33 cellular contexts compared by ENCODE assay signal in the genomic region with DNA sequence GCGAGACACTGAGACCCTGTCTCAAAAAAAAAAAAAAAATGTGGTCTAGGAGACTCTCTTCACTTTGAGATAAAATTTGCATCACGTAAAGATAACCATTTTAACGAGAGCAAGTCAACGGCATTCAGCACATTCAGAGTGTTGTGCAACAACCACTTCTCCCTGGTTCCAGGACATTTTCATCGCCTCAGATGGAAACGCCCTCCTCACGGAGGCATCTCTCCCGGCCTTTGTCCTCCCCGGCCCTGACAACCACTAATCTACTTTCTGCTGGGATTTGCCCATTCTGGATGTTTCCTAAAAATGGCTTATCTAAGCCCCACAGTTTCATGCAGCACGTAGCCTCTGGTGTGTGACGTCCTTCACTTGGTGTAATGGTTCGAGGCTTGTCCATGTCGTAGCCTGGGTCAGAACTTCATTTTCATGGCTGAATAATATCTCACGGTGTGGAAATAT. TPM values are rescaled to one million over a fixed set of nuclear protein-coding genes. Genes with fewer than 3 reads are reported as not detected.
"Had no signal": no experiment of that assay in that cellular context is flagged by ENCODE, and none has a peak within 500 bp of the region (broad histone marks: within the 10 kb centered on the region; RNA-seq: fewer than 3 reads in every experiment).

No MANE protein-coding gene starts in this region.

- H3K9ac ChIP-seq: KMS-11 had no signal

- H3K4me1 ChIP-seq: ascending aorta had no signal

- H3K4me3 ChIP-seq: ascending aorta, cardiac muscle cell had no signal

- H3K27me3 ChIP-seq: ascending aorta had no signal

- FAIRE-seq: TTC549 had no signal

- H3K9me3 ChIP-seq: ascending aorta had no signal

- ATAC-seq: activated CD8-positive, alpha-beta T cell treated with anti-CD3 and anti-CD28 coated beads, Interleukin-2, amount 10 ng/mL, durations not matched to agents 7 days and 5 days had no signal

- H3K27ac ChIP-seq: ascending aorta, cardiac muscle cell, KMS-11 had no signal

- H3K4me3 Mint-ChIP-seq: activated CD4-positive, alpha-beta T cell treated with anti-CD3 and anti-CD28 coated beads, Interleukin-2, amount 10 ng/mL, durations not matched to agents 7 days and 5 days; activated CD8-positive, alpha-beta T cell treated with anti-CD3 and anti-CD28 coated beads, Interleukin-2, amount 10 ng/mL, durations not matched to agents 7 days and 5 days; activated naive CD4-positive, alpha-beta T cell treated with anti-CD3 and anti-CD28 coated beads for 36 hours; activated naive CD8-positive, alpha-beta T cell treated with anti-CD3 and anti-CD28 coated beads for 36 hours; activated T-cell treated with anti-CD3 and anti-CD28 coated beads, Interleukin-2, amount 50 U/mL, for 24 hours; central memory CD8-positive, alpha-beta T cell had no signal

- H3K36me3 ChIP-seq: ascending aorta, cardiac muscle cell had no signal

- DNase-seq: activated CD4-positive, alpha-beta T cell treated with anti-CD3 and anti-CD28 coated beads, Interleukin-2, amount 10 ng/mL, durations not matched to agents 7 days and 5 days; activated CD4-positive, alpha-beta T cell treated with anti-CD3 and anti-CD28 coated beads, Interleukin-2, amount 50 U/mL, for 48 hours; activated CD8-positive, alpha-beta T cell treated with anti-CD3 and anti-CD28 coated beads, Interleukin-2, amount 10 ng/mL, durations not matched to agents 7 days and 5 days; activated gamma-delta T cell treated with Interleukin-2 at 50 U/mL for 16 hours; activated naive CD4-positive, alpha-beta T cell treated with anti-CD3 and anti-CD28 coated beads for 36 hours; activated naive CD8-positive, alpha-beta T cell treated with anti-CD3 and anti-CD28 coated beads for 36 hours; activated T-cell treated with anti-CD3 and anti-CD28 coated beads, Interleukin-2, amount 50 U/mL, for 24 hours; amniotic stem cell; MM.1S; MV-4-11; NCI-H1092 treated with DMSO at 0.1 percent for 48 hours; NCI-H1417; NCI-H146; NCI-H187; NCI-H2029 treated with DMSO at 0.1 percent for 48 hours; NCI-H2107; NCI-H2171; NCI-H510A; NCI-H526; NCI-H748 treated with DMSO at 0.1 percent for 48 hours; NK-92 treated with Interleukin-12 subunit alpha and Interleukin-12 subunit beta, amount 100 ng/mL, for 24 hours; Right ventricle myocardium superior; SW 1271; T-helper 1 cell; T-helper 2 cell; T-helper 9 cell had no signal

- H3K27ac Mint-ChIP-seq: activated CD4-positive, alpha-beta T cell treated with anti-CD3 and anti-CD28 coated beads, Interleukin-2, amount 10 ng/mL, durations not matched to agents 7 days and 5 days; activated CD8-positive, alpha-beta T cell treated with anti-CD3 and anti-CD28 coated beads, Interleukin-2, amount 10 ng/mL, durations not matched to agents 7 days and 5 days; activated naive CD4-positive, alpha-beta T cell treated with anti-CD3 and anti-CD28 coated beads for 36 hours; activated naive CD8-positive, alpha-beta T cell treated with anti-CD3 and anti-CD28 coated beads for 36 hours; activated T-cell treated with anti-CD3 and anti-CD28 coated beads, Interleukin-2, amount 50 U/mL, for 24 hours had no signal

- H3K4me2 ChIP-seq: KMS-11 had no signal

- H3K9me3 Mint-ChIP-seq: activated CD4-positive, alpha-beta T cell treated with anti-CD3 and anti-CD28 coated beads, Interleukin-2, amount 10 ng/mL, durations not matched to agents 7 days and 5 days; activated naive CD4-positive, alpha-beta T cell treated with anti-CD3 and anti-CD28 coated beads for 36 hours; activated naive CD8-positive, alpha-beta T cell treated with anti-CD3 and anti-CD28 coated beads for 36 hours; activated T-cell treated with anti-CD3 and anti-CD28 coated beads, Interleukin-2, amount 50 U/mL, for 24 hours; central memory CD8-positive, alpha-beta T cell had no signal

- H3K4me1 Mint-ChIP-seq: activated CD4-positive, alpha-beta T cell treated with anti-CD3 and anti-CD28 coated beads, Interleukin-2, amount 10 ng/mL, durations not matched to agents 7 days and 5 days; activated naive CD8-positive, alpha-beta T cell treated with anti-CD3 and anti-CD28 coated beads for 36 hours; central memory CD8-positive, alpha-beta T cell had no signal

- H3K36me3 Mint-ChIP-seq: activated naive CD8-positive, alpha-beta T cell treated with anti-CD3 and anti-CD28 coated beads for 36 hours had no signal

RNA-seq across cellular contexts. Expression of a gene that starts 7.6 kb away (rescaled TPM):
- total RNA-seq: activated CD4-positive, alpha-beta T cell treated with anti-CD3 and anti-CD28 coated beads, Interleukin-2, amount 10 ng/mL, durations not matched to agents 7 days and 5 days; activated CD8-positive, alpha-beta T cell treated with anti-CD3 and anti-CD28 coated beads, Interleukin-2, amount 10 ng/mL, durations not matched to agents 7 days and 5 days; activated naive CD4-positive, alpha-beta T cell treated with anti-CD3 and anti-CD28 coated beads for 36 hours; activated naive CD8-positive, alpha-beta T cell treated with anti-CD3 and anti-CD28 coated beads for 36 hours; ascending aorta; cardiac muscle cell; chondrocyte; LHCN-M2; Right ventricle myocardium superior had no signal
- polyA plus RNA-seq: cardiac muscle cell had no signal

RNA-seq across cellular contexts. Expression of a gene that starts 21.0 kb away (rescaled TPM):
- total RNA-seq: activated CD4-positive, alpha-beta T cell treated with anti-CD3 and anti-CD28 coated beads, Interleukin-2, amount 10 ng/mL, durations not matched to agents 7 days and 5 days; activated CD8-positive, alpha-beta T cell treated with anti-CD3 and anti-CD28 coated beads, Interleukin-2, amount 10 ng/mL, durations not matched to agents 7 days and 5 days; activated naive CD4-positive, alpha-beta T cell treated with anti-CD3 and anti-CD28 coated beads for 36 hours; activated naive CD8-positive, alpha-beta T cell treated with anti-CD3 and anti-CD28 coated beads for 36 hours; ascending aorta; cardiac muscle cell; chondrocyte; LHCN-M2; Right ventricle myocardium superior had no signal
- polyA plus RNA-seq: cardiac muscle cell had no signal

RNA-seq across cellular contexts. Expression of a gene that starts 27.9 kb away (rescaled TPM):
- total RNA-seq: activated CD8-positive, alpha-beta T cell treated with anti-CD3 and anti-CD28 coated beads, Interleukin-2, amount 10 ng/mL, durations not matched to agents 7 days and 5 days; activated naive CD8-positive, alpha-beta T cell treated with anti-CD3 and anti-CD28 coated beads for 36 hours; chondrocyte; LHCN-M2 had no signal
- polyA plus RNA-seq: cardiac muscle cell had no signal

RNA-seq across cellular contexts. Expression of a gene that starts 31.7 kb away (rescaled TPM):
- total RNA-seq: activated CD4-positive, alpha-beta T cell treated with anti-CD3 and anti-CD28 coated beads, Interleukin-2, amount 10 ng/mL, durations not matched to agents 7 days and 5 days; activated CD8-positive, alpha-beta T cell treated with anti-CD3 and anti-CD28 coated beads, Interleukin-2, amount 10 ng/mL, durations not matched to agents 7 days and 5 days; activated naive CD4-positive, alpha-beta T cell treated with anti-CD3 and anti-CD28 coated beads for 36 hours; activated naive CD8-positive, alpha-beta T cell treated with anti-CD3 and anti-CD28 coated beads for 36 hours; cardiac muscle cell; chondrocyte; LHCN-M2 had no signal
